ENCODE assay signal across 7 cellular contexts in the genomic region with DNA sequence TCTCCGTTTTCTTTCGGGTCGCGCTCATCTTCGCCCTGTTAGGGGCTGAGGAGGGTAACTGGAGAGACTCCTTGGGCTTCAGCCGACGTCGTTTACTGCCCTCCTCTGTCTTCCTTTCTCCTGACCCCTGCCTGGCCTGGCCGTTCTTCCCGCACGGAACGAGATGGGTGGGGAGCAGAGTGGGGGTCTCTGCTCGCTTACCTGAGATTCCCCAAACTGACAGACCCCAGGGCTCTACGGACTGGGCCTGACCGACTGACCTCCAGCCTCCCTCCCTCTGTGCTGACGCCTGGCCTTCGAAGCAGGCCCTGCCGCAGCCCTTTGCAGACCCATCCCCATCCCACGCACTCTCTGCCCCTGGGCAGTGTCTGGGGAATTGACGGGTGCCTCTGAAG. TPM values are rescaled to one million over a fixed set of nuclear protein-coding genes. Genes with fewer than 3 reads are reported as not detected.
DNase-seq lines count a peak whose midpoint lies in the region; ATAC-seq, FAIRE-seq and TF ChIP-seq lines count a peak whose summit lies in the region.

No MANE protein-coding gene starts in this region.

- FAIRE-seq in bronchial epithelial cell (lab: Jason Lieb, UNC), result no peak

- H3K27me3 ChIP-seq in bronchial epithelial cell (ENCODE audit: control insufficient read depth, insufficient read depth, low read length), result no peaks in the 10 kb centered on the region
- no peaks in the 10 kb centered on the region for H3K27me3 ChIP-seq in right lobe of liver
- H3K27me3 ChIP-seq in upper lobe of left lung, result no peaks in the 10 kb centered on the region

- DNase-seq in NB4 (ENCODE audit: low read depth), result peak; percentile 58
- DNase-seq in bronchial epithelial cell (ENCODE audit: low read depth), result no peak
- DNase-seq in right lobe of liver, result no peak
- DNase-seq in upper lobe of left lung, result peak; percentile 25 to 36
- DNase-seq in SW 1271 (lab: John Stamatoyannopoulos, UW), result no peak
- DNase-seq in NCI-H1930 (lab: John Stamatoyannopoulos, UW), result no peak

- intact Hi-C loops in right lobe of liver (cut with DNase I), result no loop called here

- H3K27ac ChIP-seq in right lobe of liver, result peak overlapping the region; percentile 80 to 90 (median 86)
- H3K27ac ChIP-seq in upper lobe of left lung, result peak overlapping the region; percentile 88 to 94 (median 92)

- H3K36me3 ChIP-seq in bronchial epithelial cell (ENCODE audit: control insufficient read depth, insufficient read depth, low read length) (peaks cover 5% of the 10 kb centered on the region), right lobe of liver (peaks cover 0 to 5% (median 0%) of the 10 kb centered on the region in 4 donors), upper lobe of left lung (peaks cover 0 to 21% (median 15%) of the 10 kb centered on the region in 4 donors)

- H3K9me3 ChIP-seq in right lobe of liver, result no peaks in the 10 kb centered on the region
- peaks cover 0 to 8% (median 4%) of the 10 kb centered on the region in 4 donors for H3K9me3 ChIP-seq in upper lobe of left lung

- TF ChIP-seq CTCF in NB4 (IDR thresholded peaks at IDR 0.05; ENCODE audit: low read depth, low read length) (no peak), bronchial epithelial cell (IDR thresholded peaks at IDR 0.05; ENCODE audit: insufficient read depth, low read length, severe bottlenecking) (no peak), right lobe of liver (IDR thresholded peaks at IDR 0.05) (no peak), upper lobe of left lung (IDR thresholded peaks at IDR 0.05) (no peak)

- H3K4me1 ChIP-seq in right lobe of liver (peaks cover 0 to 34% (median 8%) of the 10 kb centered on the region in 4 donors), upper lobe of left lung (peaks cover 17 to 37% (median 19%) of the 10 kb centered on the region in 4 donors)

- TF ChIP-seq POLR2A in NB4 (IDR thresholded peaks at IDR 0.05; ENCODE audit: extremely low read depth, insufficient read length), result no peak
- TF ChIP-seq POLR2A in right lobe of liver (IDR thresholded peaks at IDR 0.05), result peak; percentile 5
- no peak for TF ChIP-seq POLR2A in upper lobe of left lung (IDR thresholded peaks at IDR 0.05)

- TF ChIP-seq EP300 in upper lobe of left lung (IDR thresholded peaks at IDR 0.05), result no peak

- H3K4me3 ChIP-seq in NB4 (ENCODE audit: low read depth, low read length) (peak overlapping the region; percentile 95), bronchial epithelial cell (ENCODE audit: low read depth, low read length) (peak overlapping the region; percentile 97), right lobe of liver (peak overlapping the region; percentile 81 to 97 (median 96)), upper lobe of left lung (peak overlapping the region; percentile 71 to 96 (median 92))

- ATAC-seq in GM21447 (IDR thresholded peaks at IDR 0.05; ENCODE audit: unreplicated experiment) (peak; percentile 20), right lobe of liver (peak in 3 of 4 donors; percentile 1 to 6 (median 5)), upper lobe of left lung (ENCODE audit: low FRiP score in 2 of 2) (peak; percentile 9 to 20)

- WGBS in right lobe of liver (ENCODE audit: insufficient coverage, low coverage, low lambda C conversion rate, missing lambda C conversion rate), result under 1% methylated on average over 15 of the region's 20 CpGs
- WGBS in upper lobe of left lung, 2 donors, result 0% methylated on average over 15 to 20 of the region's 20 CpGs

RNA-seq across cellular contexts. Expression of a gene that starts 0.4 kb away (rescaled TPM):
- 38.3 and 41.9 TPM in 2 replicates for total RNA-seq in bronchial epithelial cell
- total RNA-seq in right lobe of liver, result 10 to 100 TPM; 20.0 to 35.6 (median 28.8) TPM
- total RNA-seq in upper lobe of left lung, result 10 to 100 TPM; 24.1 to 60.0 (median 32.2) TPM

RNA-seq across cellular contexts. Expression of a gene that starts 46.1 kb away (rescaled TPM):
- total RNA-seq in bronchial epithelial cell (34.0 and 59.3 TPM in 2 replicates), right lobe of liver (100 to 1,000 TPM in 1 of 6 experiments, 10 to 100 TPM in 5; 39.6 to 111 (median 49.3) TPM), upper lobe of left lung (100 to 1,000 TPM in 3 of 6 donors, 10 to 100 TPM in 3; 53.4 to 222 (median 123) TPM)

Comparison
In these comparisons a context has a peak if more than half of its experiments do, and no peak if none do; other contexts are left out.
1. DNase-seq: peak in NB4 (single experiment) and upper lobe of left lung (2 of 2); none in bronchial epithelial cell (single experiment), right lobe of liver (0 of 3), SW 1271 (0 of 2) and NCI-H1930 (0 of 2).
2. Peak in every context shown above with its lines, with median percentiles within 50 percentile points of each other: ATAC-seq and H3K4me3 ChIP-seq.